In genomic region chr14:97703006-97703760, GRCh38 we compare ENCODE assay signal across 20 cellular contexts.
DNase-seq lines count a peak whose midpoint lies in the region; ATAC-seq lines count a peak whose summit lies in the region.
"Had no signal": no experiment of that assay in that cellular context is flagged by ENCODE, and none has a peak within 500 bp of the region (broad histone marks: within the 10 kb centered on the region; RNA-seq: fewer than 3 reads in every experiment).

No MANE protein-coding gene starts in this region.

- ATAC-seq in activated naive CD8-positive, alpha-beta T cell treated with anti-CD3 and anti-CD28 coated beads, Interleukin-2, amount 50 U/mL, for 24 hours, result no peak
- ATAC-seq: K562, left colon had no signal

- H3K4me1 Mint-ChIP-seq in T-helper 2 cell treated with Interferon-gamma antibody and Interleukin-4, amounts not matched to agents 5 μg/mL and 100 μg/mL, for 36 hours (ENCODE audit: low read depth), result peaks cover 70% of the 10 kb centered on the region
- peaks cover 63% of the 10 kb centered on the region for H3K4me1 Mint-ChIP-seq in activated naive CD8-positive, alpha-beta T cell treated with anti-CD3 and anti-CD28 coated beads, Interleukin-2, amount 50 U/mL, for 24 hours

- peak; percentile 69 for DNase-seq in NK-92 treated with Interleukin-12 subunit alpha and Interleukin-12 subunit beta, amount 100 ng/mL, for 24 hours (lab: John Stamatoyannopoulos, UW)
- DNase-seq in NK-92 (lab: John Stamatoyannopoulos, UW; ENCODE audit: unreplicated experiment) (no peak), caudate nucleus (lab: John Stamatoyannopoulos, UW) (no peak), NCI-H2171 treated with DMSO at 0.1 percent for 48 hours (lab: John Stamatoyannopoulos, UW) (no peak), occipital lobe (lab: John Stamatoyannopoulos, UW) (no peak)
- no peak for DNase-seq in T-helper 2 cell treated with Interferon-gamma antibody and Interleukin-4, amounts not matched to agents 5 μg/mL and 100 μg/mL, for 36 hours (ENCODE audit: low spot score)
- no peak for DNase-seq in activated naive CD8-positive, alpha-beta T cell treated with anti-CD3 and anti-CD28 coated beads, Interleukin-2, amount 50 U/mL, for 24 hours
- DNase-seq in stimulated activated CD8-positive, alpha-beta memory T cell treated with anti-CD3 and anti-CD28 coated beads, Interleukin-4, amount 100 ng/mL, for 48 hours, result peak; percentile 30
- DNase-seq: 8988T; cortex of kidney; HCEC 1CT; hippocampal formation; NCI-H1436; NCI-H524 treated with DMSO at 0.1 percent for 48 hours; stimulated activated CD4-positive, alpha-beta T cell treated with anti-CD3 and anti-CD28 coated beads, Interleukin-2, amount 100 ng/mL, for 24 hours had no signal

- no peak overlapping the region for H3K27ac ChIP-seq in caudate nucleus (ENCODE audit: low read depth, low read length)
- H3K27ac ChIP-seq: ascending aorta, RWPE1 had no signal

- peak overlapping the region; percentile 83 for H3K27ac Mint-ChIP-seq in T-helper 2 cell treated with Interferon-gamma antibody and Interleukin-4, amounts not matched to agents 5 μg/mL and 100 μg/mL, for 36 hours
- peak overlapping the region; percentile 32 for H3K27ac Mint-ChIP-seq in activated naive CD8-positive, alpha-beta T cell treated with anti-CD3 and anti-CD28 coated beads, Interleukin-2, amount 50 U/mL, for 24 hours
- H3K27ac Mint-ChIP-seq: CD14-positive monocyte had no signal

- H3K27me3 Mint-ChIP-seq in T-helper 2 cell treated with Interferon-gamma antibody and Interleukin-4, amounts not matched to agents 5 μg/mL and 100 μg/mL, for 36 hours (ENCODE audit: low read depth), result no peaks in the 10 kb centered on the region
- no peaks in the 10 kb centered on the region for H3K27me3 Mint-ChIP-seq in activated naive CD8-positive, alpha-beta T cell treated with anti-CD3 and anti-CD28 coated beads, Interleukin-2, amount 50 U/mL, for 24 hours

- H3K36me3 Mint-ChIP-seq in T-helper 2 cell treated with Interferon-gamma antibody and Interleukin-4, amounts not matched to agents 5 μg/mL and 100 μg/mL, for 36 hours (ENCODE audit: low read depth), result peaks cover 24% of the 10 kb centered on the region
- peaks cover 3% of the 10 kb centered on the region for H3K36me3 Mint-ChIP-seq in activated naive CD8-positive, alpha-beta T cell treated with anti-CD3 and anti-CD28 coated beads, Interleukin-2, amount 50 U/mL, for 24 hours (ENCODE audit: low read depth)
- H3K36me3 Mint-ChIP-seq: CD14-positive monocyte had no signal

- H3K4me3 Mint-ChIP-seq in T-helper 2 cell treated with Interferon-gamma antibody and Interleukin-4, amounts not matched to agents 5 μg/mL and 100 μg/mL, for 36 hours, result peak overlapping the region; percentile 58
- H3K4me3 Mint-ChIP-seq in activated naive CD8-positive, alpha-beta T cell treated with anti-CD3 and anti-CD28 coated beads, Interleukin-2, amount 50 U/mL, for 24 hours, result peak overlapping the region; percentile 35
- H3K4me3 Mint-ChIP-seq: CD14-positive monocyte had no signal

- H3K9me3 Mint-ChIP-seq in T-helper 2 cell treated with Interferon-gamma antibody and Interleukin-4, amounts not matched to agents 5 μg/mL and 100 μg/mL, for 36 hours, result peaks cover 30% of the 10 kb centered on the region
- peaks cover 8% of the 10 kb centered on the region for H3K9me3 Mint-ChIP-seq in activated naive CD8-positive, alpha-beta T cell treated with anti-CD3 and anti-CD28 coated beads, Interleukin-2, amount 50 U/mL, for 24 hours

Comparison
In these comparisons a context has a peak if more than half of its experiments do, and no peak if none do; other contexts are left out.
1. DNase-seq: peak in NK-92 treated with Interleukin-12 subunit alpha and Interleukin-12 subunit beta, amount 100 ng/mL, for 24 hours (single experiment) and stimulated activated CD8-positive, alpha-beta memory T cell treated with anti-CD3 and anti-CD28 coated beads, Interleukin-4, amount 100 ng/mL, for 48 hours (single experiment); none in NK-92 (single experiment), T-helper 2 cell treated with Interferon-gamma antibody and Interleukin-4, amounts not matched to agents 5 μg/mL and 100 μg/mL, for 36 hours (single experiment), activated naive CD8-positive, alpha-beta T cell treated with anti-CD3 and anti-CD28 coated beads, Interleukin-2, amount 50 U/mL, for 24 hours (single experiment), caudate nucleus (0 of 61), NCI-H2171 treated with DMSO at 0.1 percent for 48 hours (single experiment) and occipital lobe (single experiment).